In genomic region chr14:37150414-37150813, GRCh38 we compare ENCODE assay signal across 8 cellular contexts. TPM values are rescaled to one million over a fixed set of nuclear protein-coding genes. Genes with fewer than 3 reads are reported as not detected.
DNase-seq lines count a peak whose midpoint lies in the region; ATAC-seq, FAIRE-seq and TF ChIP-seq lines count a peak whose summit lies in the region.

No MANE protein-coding gene starts in this region.

- H2AFZ ChIP-seq in GM23338 (no peak overlapping the region), astrocyte (ENCODE audit: low read depth, low read length) (no peak overlapping the region)

- H3K4me3 ChIP-seq in GM23338 = no peak overlapping the region
- no peak overlapping the region for H3K4me3 ChIP-seq in astrocyte (ENCODE audit: insufficient read depth, low read depth, low read length)
- no peak overlapping the region for H3K4me3 ChIP-seq in lower lobe of right lung

- H3K4me2 ChIP-seq in GM23338 (no peak overlapping the region), astrocyte (ENCODE audit: low read length) (no peak overlapping the region)

- peak; percentile 41; the same call in 2 of the 3 replicates for ATAC-seq in GM23338
- peak; percentile 71 to 81 for ATAC-seq in lower lobe of right lung
- no peak for ATAC-seq in GM21723 (IDR thresholded peaks at IDR 0.05; ENCODE audit: unreplicated experiment)
- no peak for ATAC-seq in activated T-helper 17 cell treated with anti-CD3 and anti-CD28 coated beads, Interleukin-2, amount 50 U/mL, for 72 hours (replicated peaks)
- ATAC-seq in HG03135 (IDR thresholded peaks at IDR 0.05; ENCODE audit: unreplicated experiment) = no peak

- H3F3A ChIP-seq in GM23338 (replicated peaks; ENCODE audit: low read depth) = no peaks in the 10 kb centered on the region

- TF ChIP-seq CTCF in GM23338 (conservative IDR thresholded peaks at IDR 0.05; ENCODE audit: low read depth in 2 of 2) (peak; percentile 58 to 90), astrocyte (IDR thresholded peaks at IDR 0.05; ENCODE audit: insufficient read depth, low read depth, low read length) (peak; percentile 84), lower lobe of right lung (IDR thresholded peaks at IDR 0.05) (peak; percentile 68)

- no peaks in the 10 kb centered on the region for H3K36me3 Mint-ChIP-seq in GM23338 (ENCODE audit: low read depth)
- no peaks in the 10 kb centered on the region for H3K36me3 Mint-ChIP-seq in astrocyte (ENCODE audit: low read depth, unreplicated experiment)
- H3K36me3 Mint-ChIP-seq in activated T-helper 17 cell treated with anti-CD3 and anti-CD28 coated beads, Interleukin-2, amount 50 U/mL, for 72 hours (ENCODE audit: low read depth) = no peaks in the 10 kb centered on the region

- H3K79me2 ChIP-seq in GM23338 (replicated peaks; ENCODE audit: insufficient read depth) (peaks cover 5% of the 10 kb centered on the region; the same call in 1 of the 2 replicates), astrocyte (ENCODE audit: insufficient read depth, low read length) (no peaks in the 10 kb centered on the region)

- H3K9me3 ChIP-seq in astrocyte (ENCODE audit: insufficient read depth, low read depth, low read length) (no peaks in the 10 kb centered on the region), lower lobe of right lung (peaks cover 9% of the 10 kb centered on the region)

- H4K20me1 ChIP-seq in GM23338 (replicated peaks; ENCODE audit: insufficient read depth) = no peaks in the 10 kb centered on the region
- H4K20me1 ChIP-seq in astrocyte (ENCODE audit: insufficient read depth, low read length) = no peaks in the 10 kb centered on the region

- no peaks in the 10 kb centered on the region for H3K9me2 ChIP-seq in GM23338 (ENCODE audit: insufficient read depth)

- peak; percentile 48 for DNase-seq in AG08396 (ENCODE audit: low spot score)
- peak; percentile 70 for DNase-seq in GM23338 (ENCODE audit: low spot score)
- peak; percentile 67 for DNase-seq in NCI-H2196 (lab: John Stamatoyannopoulos, UW; ENCODE audit: unreplicated experiment)
- DNase-seq in astrocyte (ENCODE audit: low read depth) = peak; percentile 16
- no peak for DNase-seq in lower lobe of right lung

- H3K27ac ChIP-seq in GM23338 (ENCODE audit: low read depth) (no peak overlapping the region), astrocyte (ENCODE audit: low read depth, low read length) (no peak overlapping the region), lower lobe of right lung (no peak overlapping the region)

- intact Hi-C loops in lower lobe of right lung (cut with DNase I) = no loop called here

- no peak overlapping the region for H3K9ac ChIP-seq in astrocyte (ENCODE audit: low read length)

- H3K4me3 Mint-ChIP-seq in GM23338 (no peak overlapping the region), astrocyte (ENCODE audit: unreplicated experiment) (no peak overlapping the region)
- no peak overlapping the region for H3K4me3 Mint-ChIP-seq in activated T-helper 17 cell treated with anti-CD3 and anti-CD28 coated beads, Interleukin-2, amount 50 U/mL, for 72 hours

- no peaks in the 10 kb centered on the region for H3K36me3 ChIP-seq in GM23338 (ENCODE audit: insufficient read depth)
- no peaks in the 10 kb centered on the region for H3K36me3 ChIP-seq in astrocyte (ENCODE audit: insufficient read depth, low read length)
- H3K36me3 ChIP-seq in lower lobe of right lung = no peaks in the 10 kb centered on the region

- peak; percentile 34 for FAIRE-seq in astrocyte (lab: Jason Lieb, UNC)

- H3K27me3 Mint-ChIP-seq in GM23338 (ENCODE audit: insufficient read depth, low read depth, poor library complexity) (peaks cover 4% of the 10 kb centered on the region), astrocyte (ENCODE audit: low read depth, unreplicated experiment) (peaks cover 5% of the 10 kb centered on the region)
- no peaks in the 10 kb centered on the region for H3K27me3 Mint-ChIP-seq in activated T-helper 17 cell treated with anti-CD3 and anti-CD28 coated beads, Interleukin-2, amount 50 U/mL, for 72 hours

- H3K27me3 ChIP-seq in GM23338 (ENCODE audit: insufficient read depth) (no peaks in the 10 kb centered on the region), astrocyte (ENCODE audit: insufficient read depth, low read length) (no peaks in the 10 kb centered on the region), lower lobe of right lung (ENCODE audit: low read depth) (no peaks in the 10 kb centered on the region)

- H3K27ac Mint-ChIP-seq in GM23338 (no peak overlapping the region), astrocyte (ENCODE audit: unreplicated experiment) (no peak overlapping the region)
- H3K27ac Mint-ChIP-seq in activated T-helper 17 cell treated with anti-CD3 and anti-CD28 coated beads, Interleukin-2, amount 50 U/mL, for 72 hours = no peak overlapping the region

- H3K4me1 Mint-ChIP-seq in GM23338 (peaks cover 6% of the 10 kb centered on the region; the same call in 2 of the 3 replicates), astrocyte (ENCODE audit: low read depth, unreplicated experiment) (no peaks in the 10 kb centered on the region)
- no peaks in the 10 kb centered on the region for H3K4me1 Mint-ChIP-seq in activated T-helper 17 cell treated with anti-CD3 and anti-CD28 coated beads, Interleukin-2, amount 50 U/mL, for 72 hours

- H3K4me1 ChIP-seq in GM23338 (ENCODE audit: insufficient read depth) (no peaks in the 10 kb centered on the region), astrocyte (ENCODE audit: insufficient read depth, low read length) (no peaks in the 10 kb centered on the region), lower lobe of right lung (no peaks in the 10 kb centered on the region)

- H3K9me3 Mint-ChIP-seq in GM23338 = no peaks in the 10 kb centered on the region
- H3K9me3 Mint-ChIP-seq in astrocyte (ENCODE audit: unreplicated experiment) = peaks cover 4% of the 10 kb centered on the region
- peaks cover 4% of the 10 kb centered on the region for H3K9me3 Mint-ChIP-seq in activated T-helper 17 cell treated with anti-CD3 and anti-CD28 coated beads, Interleukin-2, amount 50 U/mL, for 72 hours

TF ChIP-seq in GM23338, 12 proteins besides CTCF, POLR2A, EP300 and RAD21:
- TF ChIP-seq NANOG (IDR thresholded peaks at IDR 0.05; ENCODE audit: borderline replicate concordance) (no peak), ZNF331 (CRISPR knock-in tag; IDR thresholded peaks at IDR 0.05; ENCODE audit: low read depth) (no peak), CREB1 (CRISPR knock-in tag; IDR thresholded peaks at IDR 0.05; ENCODE audit: low read depth) (no peak), ZNF114 (CRISPR knock-in tag; IDR thresholded peaks at IDR 0.05) (no peak)

RNA-seq across cellular contexts. Expression of gene SLC25A21, which starts 22.0 kb away (rescaled TPM):
- 5.5 and 12.1 TPM in 2 replicates for total RNA-seq in GM23338 (2014; rRNA removed; shearing (Covaris generic))
- polyA plus RNA-seq in GM23338 (2016; fragmentation: Nextera tagmentation; extraction: Ambion mirVana) = 10.1 and 10.6 TPM in 2 replicates
- total RNA-seq in astrocyte (1.5 and 2.8 TPM in 2 replicates), lower lobe of right lung (0.38 TPM)
- total RNA-seq in activated T-helper 17 cell treated with anti-CD3 and anti-CD28 coated beads, Interleukin-2, amount 50 U/mL, for 72 hours = not detected

RNA-seq across cellular contexts. Expression of gene MIPOL1, which starts 47.3 kb away (rescaled TPM):
- total RNA-seq in GM23338 (2014; rRNA removed; shearing (Covaris generic)) = 21.7 and 24.8 TPM in 2 replicates
- polyA plus RNA-seq in GM23338 (2016; fragmentation: Nextera tagmentation; extraction: Ambion mirVana) = 12.5 and 16.6 TPM in 2 replicates
- total RNA-seq in astrocyte (11.9 and 15.7 TPM in 2 replicates), lower lobe of right lung (12.1 TPM)
- total RNA-seq in activated T-helper 17 cell treated with anti-CD3 and anti-CD28 coated beads, Interleukin-2, amount 50 U/mL, for 72 hours = 1 to 10 TPM in 1 of 2 donors, under 1 TPM in 1; 0.67 to 1.5 TPM

Comparison
In these comparisons a context has a peak if more than half of its experiments do, and no peak if none do; other contexts are left out.
1. ATAC-seq: peak in GM23338 (single experiment) and lower lobe of right lung (2 of 2); none in GM21723 (single experiment), activated T-helper 17 cell treated with anti-CD3 and anti-CD28 coated beads, Interleukin-2, amount 50 U/mL, for 72 hours (single experiment) and HG03135 (single experiment).
2. Peak in every context shown above with its lines, with median percentiles within 50 percentile points of each other: CTCF ChIP-seq.